ENCODE assay signal across 10 cellular contexts in genomic region chr10:72567421-72567820, GRCh38. TPM values are rescaled to one million over a fixed set of nuclear protein-coding genes. Genes with fewer than 3 reads are reported as not detected.
DNase-seq lines count a peak whose midpoint lies in the region; ATAC-seq and TF ChIP-seq lines count a peak whose summit lies in the region.
"Had no signal": no experiment of that assay in that cellular context is flagged by ENCODE, and none has a peak within 500 bp of the region (broad histone marks: within the 10 kb centered on the region; RNA-seq: fewer than 3 reads in every experiment).

No MANE protein-coding gene starts in this region.

- intact Hi-C loops in Right ventricle myocardium superior (cut with DNase I), result no loop called here
- intact Hi-C loops in left ventricle myocardium inferior (cut with micrococcal nuclease), result no loop called here
- intact Hi-C loops in left ventricle myocardium superior (cut with micrococcal nuclease), result no loop called here

- POLR2A ChIA-PET in T-cell (lab: Charles Lee), result no interaction called here

- H3K9me3 Mint-ChIP-seq in stimulated activated memory B cell treated with anti-CD40 and anti-IgM and Interleukin-4, amounts not matched to agents 10 μg/mL and 1 μg/mL and 100 μg/mL, for 72 hours, result no peaks in the 10 kb centered on the region
- H3K9me3 Mint-ChIP-seq in T-cell, result no peaks in the 10 kb centered on the region
- H3K9me3 Mint-ChIP-seq: activated CD4-positive, alpha-beta memory T cell treated with anti-CD3 and anti-CD28 coated beads for 36 hours had no signal

- H3K36me3 Mint-ChIP-seq in stimulated activated memory B cell treated with anti-CD40 and anti-IgM and Interleukin-4, amounts not matched to agents 10 μg/mL and 1 μg/mL and 100 μg/mL, for 72 hours, result peaks cover 16% of the 10 kb centered on the region
- H3K36me3 Mint-ChIP-seq in T-cell, result peaks cover 37% of the 10 kb centered on the region

- peak; percentile 68 for ATAC-seq in Right ventricle myocardium superior (ENCODE audit: poor library complexity)
- ATAC-seq in left ventricle myocardium superior, result peak; percentile 74
- no peak for ATAC-seq in HG03378 (IDR thresholded peaks at IDR 0.05; ENCODE audit: unreplicated experiment)
- ATAC-seq in stimulated activated memory B cell treated with anti-CD40 and anti-IgM and Interleukin-4, amounts not matched to agents 10 μg/mL and 1 μg/mL and 100 μg/mL, for 72 hours, result no peak
- ATAC-seq in T-cell (replicated peaks in 1 of 4), result no peak

- H3K27me3 ChIP-seq in left ventricle myocardium inferior (ENCODE audit: low read depth), result no peaks in the 10 kb centered on the region
- H3K27me3 ChIP-seq: suprapubic skin had no signal

- no peaks in the 10 kb centered on the region for H3K27me3 Mint-ChIP-seq in stimulated activated memory B cell treated with anti-CD40 and anti-IgM and Interleukin-4, amounts not matched to agents 10 μg/mL and 1 μg/mL and 100 μg/mL, for 72 hours
- H3K27me3 Mint-ChIP-seq in T-cell, result no peaks in the 10 kb centered on the region
- H3K27me3 Mint-ChIP-seq: activated CD4-positive, alpha-beta memory T cell treated with anti-CD3 and anti-CD28 coated beads for 36 hours had no signal

- H3K27ac ChIP-seq in left ventricle myocardium inferior (replicated peaks), result no peak overlapping the region
- H3K27ac ChIP-seq: suprapubic skin had no signal

- TF ChIP-seq CTCF in left ventricle myocardium inferior (IDR thresholded peaks at IDR 0.05; ENCODE audit: borderline replicate concordance), result no peak

- H3K4me3 ChIP-seq in left ventricle myocardium inferior, result no peak overlapping the region
- H3K4me3 ChIP-seq: suprapubic skin had no signal

- H3K4me1 Mint-ChIP-seq in stimulated activated memory B cell treated with anti-CD40 and anti-IgM and Interleukin-4, amounts not matched to agents 10 μg/mL and 1 μg/mL and 100 μg/mL, for 72 hours, result peaks cover 25% of the 10 kb centered on the region
- H3K4me1 Mint-ChIP-seq in T-cell, result peaks cover 8 to 18% (median 11%) of the 10 kb centered on the region in 3 donors

- no peaks in the 10 kb centered on the region for H3K9me3 ChIP-seq in left ventricle myocardium inferior (replicated peaks)
- H3K9me3 ChIP-seq: suprapubic skin had no signal

- CTCF ChIA-PET in T-cell (lab: Charles Lee), result interaction anchor here (0.6 to 0.7 kb wide), 2 partner anchors 19 to 165 kb away, joined by 3 to 4 read pairs; no protein-coding TSS in a partner anchor

- peaks cover 13% of the 10 kb centered on the region for H3K4me1 ChIP-seq in left ventricle myocardium inferior
- H3K4me1 ChIP-seq: suprapubic skin had no signal

- no peak overlapping the region for H3K27ac Mint-ChIP-seq in stimulated activated memory B cell treated with anti-CD40 and anti-IgM and Interleukin-4, amounts not matched to agents 10 μg/mL and 1 μg/mL and 100 μg/mL, for 72 hours
- no peak overlapping the region for H3K27ac Mint-ChIP-seq in T-cell
- H3K27ac Mint-ChIP-seq: activated CD4-positive, alpha-beta memory T cell treated with anti-CD3 and anti-CD28 coated beads for 36 hours had no signal

- H3K36me3 ChIP-seq in left ventricle myocardium inferior, result peaks cover 24% of the 10 kb centered on the region

- DNase-seq in Right ventricle myocardium superior (no peak), left ventricle myocardium inferior (no peak), amniotic epithelial cell (ENCODE audit: low read depth) (peak; percentile 37), left ventricle myocardium superior (no peak), SIG-M5 (lab: John Stamatoyannopoulos, UW) (no peak), T-cell (no peak)
- DNase-seq: activated CD4-positive, alpha-beta memory T cell treated with anti-CD3 and anti-CD28 coated beads for 36 hours had no signal

- no peak overlapping the region for H3K4me3 Mint-ChIP-seq in stimulated activated memory B cell treated with anti-CD40 and anti-IgM and Interleukin-4, amounts not matched to agents 10 μg/mL and 1 μg/mL and 100 μg/mL, for 72 hours
- no peak overlapping the region for H3K4me3 Mint-ChIP-seq in T-cell
- H3K4me3 Mint-ChIP-seq: activated CD4-positive, alpha-beta memory T cell treated with anti-CD3 and anti-CD28 coated beads for 36 hours had no signal

RNA-seq across cellular contexts. Expression of gene MICU1, which starts 58.5 kb away (rescaled TPM):
- total RNA-seq in Right ventricle myocardium superior (41.0 TPM), left ventricle myocardium inferior (37.4 TPM), left ventricle myocardium superior (37.6 TPM), T-cell (10 to 100 TPM; 16.9 to 23.3 (median 19.9) TPM)

Comparison
In these comparisons a context has a peak if more than half of its experiments do, and no peak if none do; other contexts are left out.
1. ATAC-seq: peak in Right ventricle myocardium superior (single experiment) and left ventricle myocardium superior (single experiment); none in HG03378 (single experiment), stimulated activated memory B cell treated with anti-CD40 and anti-IgM and Interleukin-4, amounts not matched to agents 10 μg/mL and 1 μg/mL and 100 μg/mL, for 72 hours (single experiment) and T-cell (0 of 4).